8 cellular contexts compared by ENCODE assay signal in the genomic region with DNA sequence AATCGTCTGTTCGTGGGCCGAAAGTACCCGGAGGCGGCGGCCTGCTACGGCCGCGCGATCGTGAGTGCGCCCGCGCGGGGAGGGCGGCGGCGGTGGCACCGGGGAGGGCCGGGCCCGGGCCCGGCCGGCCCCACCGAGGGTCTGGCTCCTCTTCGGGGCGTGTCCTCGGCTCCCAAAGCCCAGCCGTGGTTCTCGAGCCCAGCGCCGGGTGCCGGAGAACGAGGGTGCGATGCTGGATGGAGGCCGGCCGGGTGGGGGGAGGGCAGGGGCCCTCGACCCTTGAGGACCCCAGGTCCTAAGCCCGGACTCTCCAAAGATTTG. TPM values are rescaled to one million over a fixed set of nuclear protein-coding genes. Genes with fewer than 3 reads are reported as not detected.
DNase-seq lines count a peak whose midpoint lies in the region; ATAC-seq and TF ChIP-seq lines count a peak whose summit lies in the region.

No MANE protein-coding gene starts in this region.

- no peak for DNase-seq in foreskin fibroblast
- DNase-seq in activated gamma-delta T cell treated with Interleukin-2 at 50 U/mL for 16 hours: no peak
- DNase-seq in T1000 (lab: John Stamatoyannopoulos, UW): no peak
- no peak for DNase-seq in SKM-1 treated with dmso at 0.1 percent for 144 hours (lab: John Stamatoyannopoulos, UW; ENCODE audit: unreplicated experiment)

- H3K4me2 ChIP-seq in SU-DHL-6 (ENCODE audit: low read depth, low read length, poor library complexity, severe bottlenecking) (peak overlapping the region; percentile 57), skeletal muscle satellite cell (ENCODE audit: low read length) (peak overlapping the region; percentile 100)

- H4K20me1 ChIP-seq in SU-DHL-6 (ENCODE audit: low read depth, low read length): no peaks in the 10 kb centered on the region

- TF ChIP-seq CTCF in SU-DHL-6 (IDR thresholded peaks at IDR 0.05; ENCODE audit: insufficient read depth, low read length, poor library complexity, severe bottlenecking) (no peak), foreskin fibroblast (IDR thresholded peaks at IDR 0.05; ENCODE audit: low read depth, low read length) (no peak)

- H3K4me1 ChIP-seq in skeletal muscle satellite cell (ENCODE audit: control insufficient read depth, insufficient read depth, low read length): peaks cover 41% of the 10 kb centered on the region

- H3K9me3 ChIP-seq in SU-DHL-6 (ENCODE audit: insufficient read depth, low read length) (no peaks in the 10 kb centered on the region), skeletal muscle satellite cell (replicated peaks; ENCODE audit: low read length) (no peaks in the 10 kb centered on the region)

- no peaks in the 10 kb centered on the region for H3K27me3 ChIP-seq in SU-DHL-6 (ENCODE audit: low read length)
- H3K27me3 ChIP-seq in skeletal muscle satellite cell (ENCODE audit: control insufficient read depth, insufficient read depth, low read length): no peaks in the 10 kb centered on the region

- peak overlapping the region; percentile 75 for H3K9ac ChIP-seq in SU-DHL-6 (ENCODE audit: low read length)
- H3K9ac ChIP-seq in skeletal muscle satellite cell (ENCODE audit: low read depth, low read length): peak overlapping the region; percentile 91

- H3K27ac ChIP-seq in SU-DHL-6 (ENCODE audit: low read depth, low read length): peak overlapping the region; percentile 51

- no peak overlapping the region for H2AFZ ChIP-seq in SU-DHL-6 (ENCODE audit: low read depth, low read length, severe bottlenecking)

- peaks cover 23% of the 10 kb centered on the region; the same call in 1 of the 2 replicates for H3K79me2 ChIP-seq in SU-DHL-6 (ENCODE audit: insufficient read depth, low read length)

- peaks cover 9% of the 10 kb centered on the region; the same call in 1 of the 2 replicates for H3F3A ChIP-seq in SU-DHL-6 (ENCODE audit: insufficient read depth)

- H3K36me3 ChIP-seq in SU-DHL-6 (ENCODE audit: low read length) (no peaks in the 10 kb centered on the region), skeletal muscle satellite cell (ENCODE audit: insufficient read depth, low read length) (peaks cover 30% of the 10 kb centered on the region)

- H3K4me3 ChIP-seq in SU-DHL-6 (ENCODE audit: insufficient read depth, low read length, poor library complexity, severe bottlenecking) (peak overlapping the region; percentile 62), foreskin fibroblast (ENCODE audit: low read depth in 1 of 2, low read length in 2 of 2) (peak overlapping the region; percentile 67 to 83), skeletal muscle satellite cell (ENCODE audit: low read length) (peak overlapping the region; percentile 96)

- H3K9me2 ChIP-seq in SU-DHL-6 (replicated peaks; ENCODE audit: insufficient read depth, low read length): no peaks in the 10 kb centered on the region

- peak; percentile 2 for ATAC-seq in GM19324 (IDR thresholded peaks at IDR 0.05; ENCODE audit: low FRiP score, unreplicated experiment)
- no peak for ATAC-seq in GM21723 (IDR thresholded peaks at IDR 0.05; ENCODE audit: unreplicated experiment)

RNA-seq across cellular contexts. Expression of gene STUB1, which starts 0.4 kb away (rescaled TPM):
- total RNA-seq in skeletal muscle satellite cell (2012; rRNA removed): 174 and 208 TPM in 2 replicates

RNA-seq across cellular contexts. Expression of gene JMJD8, which starts 3.5 kb away (rescaled TPM):
- 13.2 and 30.6 TPM in 2 replicates for total RNA-seq in skeletal muscle satellite cell (2012; rRNA removed)

RNA-seq across cellular contexts. Expression of gene RHBDL1, which starts 5.1 kb away (rescaled TPM):
- total RNA-seq in skeletal muscle satellite cell (2012; rRNA removed): 1.3 and 1.7 TPM in 2 replicates

RNA-seq across cellular contexts. Expression of gene WDR24, which starts 9.6 kb away (rescaled TPM):
- 7.0 and 8.1 TPM in 2 replicates for total RNA-seq in skeletal muscle satellite cell (2012; rRNA removed)

RNA-seq across cellular contexts. Expression of gene RHOT2, which starts 12.7 kb away (rescaled TPM):
- 45.4 and 53.1 TPM in 2 replicates for total RNA-seq in skeletal muscle satellite cell (2012; rRNA removed)
